ENCODE assay signal across 12 cellular contexts in the genomic region with DNA sequence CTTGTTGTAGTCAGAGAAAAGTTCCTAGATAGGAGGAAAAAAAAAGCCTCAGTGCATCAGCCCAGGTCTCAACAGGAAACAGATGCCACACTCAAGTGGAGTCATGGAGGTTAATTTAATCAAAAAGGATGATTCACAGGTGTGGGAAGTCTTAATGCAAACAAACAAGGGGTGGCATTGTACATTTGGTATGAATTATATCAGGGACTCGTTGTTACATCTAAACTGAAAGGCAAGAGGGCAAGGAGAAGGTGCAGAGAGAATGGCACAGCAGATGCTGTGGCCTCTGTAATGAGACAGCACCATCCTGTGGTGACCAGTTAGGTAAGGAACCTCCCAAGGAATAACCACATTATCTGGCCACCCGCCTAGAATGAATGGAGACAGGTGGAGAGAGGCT.
DNase-seq lines count a peak whose midpoint lies in the region; ATAC-seq and TF ChIP-seq lines count a peak whose summit lies in the region.
"Had no signal": no experiment of that assay in that cellular context is flagged by ENCODE, and none has a peak within 500 bp of the region (broad histone marks: within the 10 kb centered on the region; RNA-seq: fewer than 3 reads in every experiment).

No MANE protein-coding gene starts in this region.

- CTCF ChIA-PET in MCF 10A (lab: Yijun Ruan, JAX) (no interaction called here), WTC11 (lab: Charles Lee) (no interaction called here)

- intact Hi-C loops in MCF 10A (cut with micrococcal nuclease) (no loop called here), breast epithelium (cut with DNase I; ENCODE audit: low total_unique reads) (no loop called here)

- H3K36me3 Mint-ChIP-seq in MCF 10A (ENCODE audit: insufficient read depth, unreplicated experiment) (no peaks in the 10 kb centered on the region), WTC11 (peaks cover 19% of the 10 kb centered on the region)
- H3K36me3 Mint-ChIP-seq: activated naive CD4-positive, alpha-beta T cell treated with anti-CD3 and anti-CD28 coated beads, Interleukin-2, amount 10 ng/mL, durations not matched to agents 7 days and 5 days had no signal

- TF ChIP-seq CTCF in MCF 10A (IDR thresholded peaks at IDR 0.05; ENCODE audit: unreplicated experiment): no peak
- no peak for TF ChIP-seq CTCF in breast epithelium (IDR thresholded peaks at IDR 0.05)
- no peak for TF ChIP-seq CTCF in WTC11 (IDR thresholded peaks at IDR 0.05)
- TF ChIP-seq CTCF in right atrium auricular region (IDR thresholded peaks at IDR 0.05): no peak

- H3K4me3 ChIP-seq in breast epithelium: no peak overlapping the region
- H3K4me3 ChIP-seq in right atrium auricular region: no peak overlapping the region
- H3K4me3 ChIP-seq: smooth muscle cell had no signal

- POLR2A ChIA-PET in MCF 10A (lab: Yijun Ruan, JAX) (interaction anchor here (0.7 kb wide), 1 partner anchor 1124 kb away, joined by 3 read pairs; no protein-coding TSS in a partner anchor), WTC11 (lab: Charles Lee) (no interaction called here)

- ATAC-seq in WTC11 (peak; percentile 82), GM18870 (IDR thresholded peaks at IDR 0.05; ENCODE audit: unreplicated experiment) (no peak)

- H3K27me3 Mint-ChIP-seq in MCF 10A (ENCODE audit: insufficient read depth, unreplicated experiment): no peaks in the 10 kb centered on the region
- H3K27me3 Mint-ChIP-seq in WTC11 (ENCODE audit: low read depth): no peaks in the 10 kb centered on the region
- H3K27me3 Mint-ChIP-seq: activated naive CD4-positive, alpha-beta T cell treated with anti-CD3 and anti-CD28 coated beads, Interleukin-2, amount 10 ng/mL, durations not matched to agents 7 days and 5 days had no signal

- TF ChIP-seq POLR2A in breast epithelium (IDR thresholded peaks at IDR 0.05): no peak

- H3K27me3 ChIP-seq in breast epithelium (no peaks in the 10 kb centered on the region), right atrium auricular region (no peaks in the 10 kb centered on the region)

- no peak overlapping the region for H3K27ac ChIP-seq in breast epithelium
- no peak overlapping the region for H3K27ac ChIP-seq in right atrium auricular region

- H3K27ac Mint-ChIP-seq in MCF 10A (ENCODE audit: low read depth, unreplicated experiment): no peak overlapping the region
- H3K27ac Mint-ChIP-seq in WTC11: no peak overlapping the region
- H3K27ac Mint-ChIP-seq: activated naive CD4-positive, alpha-beta T cell treated with anti-CD3 and anti-CD28 coated beads, Interleukin-2, amount 10 ng/mL, durations not matched to agents 7 days and 5 days had no signal

- no peaks in the 10 kb centered on the region for H3K36me3 ChIP-seq in breast epithelium
- H3K36me3 ChIP-seq in right atrium auricular region: no peaks in the 10 kb centered on the region

- H3K4me3 Mint-ChIP-seq in MCF 10A (ENCODE audit: unreplicated experiment) (no peak overlapping the region), WTC11 (no peak overlapping the region)
- H3K4me3 Mint-ChIP-seq: activated naive CD4-positive, alpha-beta T cell treated with anti-CD3 and anti-CD28 coated beads, Interleukin-2, amount 10 ng/mL, durations not matched to agents 7 days and 5 days had no signal

- no peaks in the 10 kb centered on the region for H3K9me3 Mint-ChIP-seq in MCF 10A (ENCODE audit: unreplicated experiment)
- H3K9me3 Mint-ChIP-seq in WTC11: no peaks in the 10 kb centered on the region
- H3K9me3 Mint-ChIP-seq: activated naive CD4-positive, alpha-beta T cell treated with anti-CD3 and anti-CD28 coated beads, Interleukin-2, amount 10 ng/mL, durations not matched to agents 7 days and 5 days had no signal

- no peaks in the 10 kb centered on the region for H3K4me1 ChIP-seq in breast epithelium
- no peaks in the 10 kb centered on the region for H3K4me1 ChIP-seq in right atrium auricular region

- DNase-seq in MCF 10A (ENCODE audit: unreplicated experiment): peak; percentile 20
- no peak for DNase-seq in breast epithelium (ENCODE audit: low spot score in 2 of 2)
- DNase-seq in NCI-H510A (lab: John Stamatoyannopoulos, UW): peak; percentile 6
- no peak for DNase-seq in WTC11 (ENCODE audit: low spot score)
- no peak for DNase-seq in NK-92 (lab: John Stamatoyannopoulos, UW; ENCODE audit: unreplicated experiment)
- DNase-seq in C1 segment of cervical spinal cord (lab: John Stamatoyannopoulos, UW): no peak
- no peak for DNase-seq in right atrium auricular region (ENCODE audit: low spot score)
- DNase-seq: activated naive CD4-positive, alpha-beta T cell treated with anti-CD3 and anti-CD28 coated beads, Interleukin-2, amount 10 ng/mL, durations not matched to agents 7 days and 5 days; effector CD4-positive, alpha-beta T cell; occipital lobe had no signal

- BruUV-seq in MCF 10A (replicated peaks; lab: Mats Ljungman, UMichigan): no TSS peak

- H3K4me1 Mint-ChIP-seq in MCF 10A (ENCODE audit: insufficient read depth, unreplicated experiment): peaks cover 11% of the 10 kb centered on the region
- no peaks in the 10 kb centered on the region for H3K4me1 Mint-ChIP-seq in WTC11
- H3K4me1 Mint-ChIP-seq: activated naive CD4-positive, alpha-beta T cell treated with anti-CD3 and anti-CD28 coated beads, Interleukin-2, amount 10 ng/mL, durations not matched to agents 7 days and 5 days had no signal

- no peaks in the 10 kb centered on the region for H3K9me3 ChIP-seq in breast epithelium
- no peaks in the 10 kb centered on the region for H3K9me3 ChIP-seq in right atrium auricular region

TF ChIP-seq in WTC11, 78 proteins besides CTCF, POLR2A, EP300 and RAD21 (continues in another document):
- TF ChIP-seq, protein P1, sequence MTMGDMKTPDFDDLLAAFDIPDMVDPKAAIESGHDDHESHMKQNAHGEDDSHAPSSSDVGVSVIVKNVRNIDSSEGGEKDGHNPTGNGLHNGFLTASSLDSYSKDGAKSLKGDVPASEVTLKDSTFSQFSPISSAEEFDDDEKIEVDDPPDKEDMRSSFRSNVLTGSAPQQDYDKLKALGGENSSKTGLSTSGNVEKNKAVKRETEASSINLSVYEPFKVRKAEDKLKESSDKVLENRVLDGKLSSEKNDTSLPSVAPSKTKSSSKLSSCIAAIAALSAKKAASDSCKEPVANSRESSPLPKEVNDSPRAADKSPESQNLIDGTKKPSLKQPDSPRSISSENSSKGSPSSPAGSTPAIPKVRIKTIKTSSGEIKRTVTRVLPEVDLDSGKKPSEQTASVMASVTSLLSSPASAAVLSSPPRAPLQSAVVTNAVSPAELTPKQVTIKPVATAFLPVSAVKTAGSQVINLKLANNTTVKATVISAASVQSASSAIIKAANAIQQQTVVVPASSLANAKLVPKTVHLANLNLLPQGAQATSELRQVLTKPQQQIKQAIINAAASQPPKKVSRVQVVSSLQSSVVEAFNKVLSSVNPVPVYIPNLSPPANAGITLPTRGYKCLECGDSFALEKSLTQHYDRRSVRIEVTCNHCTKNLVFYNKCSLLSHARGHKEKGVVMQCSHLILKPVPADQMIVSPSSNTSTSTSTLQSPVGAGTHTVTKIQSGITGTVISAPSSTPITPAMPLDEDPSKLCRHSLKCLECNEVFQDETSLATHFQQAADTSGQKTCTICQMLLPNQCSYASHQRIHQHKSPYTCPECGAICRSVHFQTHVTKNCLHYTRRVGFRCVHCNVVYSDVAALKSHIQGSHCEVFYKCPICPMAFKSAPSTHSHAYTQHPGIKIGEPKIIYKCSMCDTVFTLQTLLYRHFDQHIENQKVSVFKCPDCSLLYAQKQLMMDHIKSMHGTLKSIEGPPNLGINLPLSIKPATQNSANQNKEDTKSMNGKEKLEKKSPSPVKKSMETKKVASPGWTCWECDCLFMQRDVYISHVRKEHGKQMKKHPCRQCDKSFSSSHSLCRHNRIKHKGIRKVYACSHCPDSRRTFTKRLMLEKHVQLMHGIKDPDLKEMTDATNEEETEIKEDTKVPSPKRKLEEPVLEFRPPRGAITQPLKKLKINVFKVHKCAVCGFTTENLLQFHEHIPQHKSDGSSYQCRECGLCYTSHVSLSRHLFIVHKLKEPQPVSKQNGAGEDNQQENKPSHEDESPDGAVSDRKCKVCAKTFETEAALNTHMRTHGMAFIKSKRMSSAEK (CRISPR knock-in tag; IDR thresholded peaks at IDR 0.05; ENCODE audit: borderline replicate concordance): no peak
- TF ChIP-seq, protein P2, sequence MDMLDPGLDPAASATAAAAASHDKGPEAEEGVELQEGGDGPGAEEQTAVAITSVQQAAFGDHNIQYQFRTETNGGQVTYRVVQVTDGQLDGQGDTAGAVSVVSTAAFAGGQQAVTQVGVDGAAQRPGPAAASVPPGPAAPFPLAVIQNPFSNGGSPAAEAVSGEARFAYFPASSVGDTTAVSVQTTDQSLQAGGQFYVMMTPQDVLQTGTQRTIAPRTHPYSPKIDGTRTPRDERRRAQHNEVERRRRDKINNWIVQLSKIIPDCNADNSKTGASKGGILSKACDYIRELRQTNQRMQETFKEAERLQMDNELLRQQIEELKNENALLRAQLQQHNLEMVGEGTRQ (CRISPR knock-in tag; IDR thresholded peaks at IDR 0.05): no peak
- TF ChIP-seq ZNF671 (CRISPR knock-in tag; IDR thresholded peaks at IDR 0.05) (no peak), ZNF121 (CRISPR knock-in tag; IDR thresholded peaks at IDR 0.05) (no peak), GRHL2 (CRISPR knock-in tag; IDR thresholded peaks at IDR 0.05; ENCODE audit: insufficient replicate concordance, severe bottlenecking) (no peak), MXD4 (CRISPR knock-in tag; IDR thresholded peaks at IDR 0.05; ENCODE audit: borderline replicate concordance) (no peak), HMGA2 (CRISPR knock-in tag; IDR thresholded peaks at IDR 0.05) (no peak), ATF1 (CRISPR knock-in tag; IDR thresholded peaks at IDR 0.05) (no peak)
- TF ChIP-seq, protein P3, sequence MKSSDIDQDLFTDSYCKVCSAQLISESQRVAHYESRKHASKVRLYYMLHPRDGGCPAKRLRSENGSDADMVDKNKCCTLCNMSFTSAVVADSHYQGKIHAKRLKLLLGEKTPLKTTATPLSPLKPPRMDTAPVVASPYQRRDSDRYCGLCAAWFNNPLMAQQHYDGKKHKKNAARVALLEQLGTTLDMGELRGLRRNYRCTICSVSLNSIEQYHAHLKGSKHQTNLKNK (CRISPR knock-in tag; IDR thresholded peaks at IDR 0.05): no peak

Comparison
In these comparisons a context has a peak if more than half of its experiments do, and no peak if none do; other contexts are left out.
1. DNase-seq: peak in MCF 10A (single experiment) and NCI-H510A (single experiment); none in breast epithelium (0 of 2), WTC11 (single experiment), NK-92 (single experiment), C1 segment of cervical spinal cord (0 of 14) and right atrium auricular region (single experiment).